14 cellular contexts compared by ENCODE assay signal in the genomic region with DNA sequence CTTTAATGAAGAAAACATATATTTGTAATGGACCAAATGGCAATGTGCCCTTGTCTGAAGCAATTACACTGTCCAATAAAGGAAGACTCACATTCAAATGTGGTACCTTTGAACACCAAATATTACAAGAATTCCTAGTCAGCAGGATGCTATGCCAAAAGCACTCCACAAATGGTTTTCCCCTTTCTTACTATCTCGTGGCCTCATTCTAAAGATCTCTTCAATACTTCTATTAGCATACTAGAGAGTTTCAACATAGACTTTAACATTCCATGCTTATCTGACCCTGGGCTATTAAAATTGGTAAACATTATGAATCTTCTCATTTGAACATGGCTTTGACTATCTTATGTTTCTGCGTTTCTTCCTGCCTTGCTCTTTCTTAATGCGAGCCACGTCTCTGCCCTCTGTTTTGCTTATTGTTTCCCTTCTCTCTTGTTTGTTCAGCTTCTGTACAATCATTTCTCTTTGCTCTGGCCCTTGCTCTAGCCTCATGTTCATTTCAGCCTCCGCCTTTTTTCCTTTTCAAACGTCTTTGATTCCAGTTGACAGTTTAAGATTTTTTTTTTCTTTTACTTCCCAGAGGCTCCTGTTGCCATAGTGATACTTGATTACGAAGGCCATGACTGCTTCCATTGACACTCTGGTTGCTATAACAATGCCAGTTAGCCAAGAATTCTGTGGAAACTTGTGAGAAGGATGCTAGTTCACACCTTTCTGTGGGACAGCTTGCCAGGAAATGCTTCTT. TPM values are rescaled to one million over a fixed set of nuclear protein-coding genes. Genes with fewer than 3 reads are reported as not detected.
DNase-seq lines count a peak whose midpoint lies in the region; ATAC-seq and TF ChIP-seq lines count a peak whose summit lies in the region.
"Had no signal": no experiment of that assay in that cellular context is flagged by ENCODE, and none has a peak within 500 bp of the region (broad histone marks: within the 10 kb centered on the region; RNA-seq: fewer than 3 reads in every experiment).

No MANE protein-coding gene starts in this region.

- peaks cover 2% of the 10 kb centered on the region for H3K27me3 Mint-ChIP-seq in GM23338 (ENCODE audit: insufficient read depth, low read depth, poor library complexity)

- no peak overlapping the region for H2AK5ac ChIP-seq in trophoblast cell (ENCODE audit: low read length)

- H3K79me1 ChIP-seq in trophoblast cell (ENCODE audit: low read length): no peaks in the 10 kb centered on the region

- H3K36me3 ChIP-seq in GM23338 (ENCODE audit: insufficient read depth) (no peaks in the 10 kb centered on the region), trophoblast cell (ENCODE audit: control insufficient read depth in 1 of 2, insufficient read depth in 2 of 2, low read length in 2 of 2) (no peaks in the 10 kb centered on the region)
- H3K36me3 ChIP-seq: suprapubic skin had no signal

- H4K8ac ChIP-seq in trophoblast cell (ENCODE audit: low read depth, low read length): no peak overlapping the region

- no peak overlapping the region for H3K27ac ChIP-seq in GM23338 (ENCODE audit: low read depth)
- H3K27ac ChIP-seq in foreskin keratinocyte: no peak overlapping the region
- no peak overlapping the region for H3K27ac ChIP-seq in trophoblast cell (ENCODE audit: low read depth, low read length)
- H3K27ac ChIP-seq: coronary artery, suprapubic skin had no signal

- H3K23ac ChIP-seq in trophoblast cell (ENCODE audit: low read length): no peak overlapping the region

- no peak overlapping the region for H3K14ac ChIP-seq in trophoblast cell (ENCODE audit: low read length)

- TF ChIP-seq CTCF in GM23338 (conservative IDR thresholded peaks at IDR 0.05; ENCODE audit: low read depth in 2 of 2): no peak
- no peak for TF ChIP-seq CTCF in foreskin keratinocyte (conservative IDR thresholded peaks at IDR 0.05)

- H2AFZ ChIP-seq in GM23338 (no peak overlapping the region), trophoblast cell (ENCODE audit: insufficient read depth, low read length, poor library complexity) (no peak overlapping the region)

- no peak overlapping the region for H2BK5ac ChIP-seq in trophoblast cell (ENCODE audit: low read depth, low read length, poor library complexity)

- H3K9ac ChIP-seq in trophoblast cell (ENCODE audit: low read length): no peak overlapping the region

- H3K79me2 ChIP-seq in GM23338 (replicated peaks; ENCODE audit: insufficient read depth): no peaks in the 10 kb centered on the region
- no peaks in the 10 kb centered on the region for H3K79me2 ChIP-seq in trophoblast cell (ENCODE audit: control insufficient read depth, insufficient read depth, low read length, poor library complexity)

- DNase-seq in GM23338 (ENCODE audit: low spot score) (peak; percentile 47), amniotic epithelial cell (ENCODE audit: low read depth) (peak; percentile 95), foreskin keratinocyte (peak; percentile 47 to 62), trophoblast cell (peak; percentile 23 to 79), NCI-H1092 treated with DMSO at 0.1 percent for 48 hours (lab: John Stamatoyannopoulos, UW) (no peak), NCI-H2196 treated with DMSO at 0.1 percent for 48 hours (lab: John Stamatoyannopoulos, UW; ENCODE audit: unreplicated experiment) (no peak), NCI-H1930 (lab: John Stamatoyannopoulos, UW) (no peak)
- DNase-seq in central memory CD4-positive, alpha-beta T cell: no peak
- DNase-seq: activated T-cell treated with anti-CD3 and anti-CD28 coated beads, Interleukin-2, amount 50 U/mL, for 48 hours; DMS79 treated with DMSO at 0.1 percent for 48 hours; KG1; NCI-H510A treated with DMSO at 0.1 percent for 48 hours had no signal

- H3F3A ChIP-seq in GM23338 (replicated peaks; ENCODE audit: low read depth): no peaks in the 10 kb centered on the region

- H3K18ac ChIP-seq in trophoblast cell (ENCODE audit: low read length): no peak overlapping the region

- no peaks in the 10 kb centered on the region for H3K9me2 ChIP-seq in GM23338 (ENCODE audit: insufficient read depth)

- whole genome bisulfite sequencing in trophoblast cell (ENCODE audit: extremely low coverage, insufficient coverage, insufficient read length): no CpG with 5 or more reads among the region's 7 CpGs

- peaks cover 5% of the 10 kb centered on the region; the same call in 2 of the 3 replicates for H3K4me1 Mint-ChIP-seq in GM23338

- H3K27me3 ChIP-seq in GM23338 (ENCODE audit: insufficient read depth): no peaks in the 10 kb centered on the region
- H3K27me3 ChIP-seq in foreskin keratinocyte: no peaks in the 10 kb centered on the region
- no peaks in the 10 kb centered on the region for H3K27me3 ChIP-seq in trophoblast cell (ENCODE audit: insufficient read depth, low read length)
- H3K27me3 ChIP-seq: suprapubic skin had no signal

- H3K9me3 Mint-ChIP-seq in GM23338: no peaks in the 10 kb centered on the region

- H3K4me1 ChIP-seq in GM23338 (ENCODE audit: insufficient read depth): no peaks in the 10 kb centered on the region
- peaks cover 25% of the 10 kb centered on the region for H3K4me1 ChIP-seq in foreskin keratinocyte
- H3K4me1 ChIP-seq in trophoblast cell (ENCODE audit: control insufficient read depth in 1 of 2, insufficient read depth in 2 of 2, low read length in 2 of 2): no peaks in the 10 kb centered on the region

- H2BK120ac ChIP-seq in trophoblast cell (ENCODE audit: insufficient read depth, low read length, poor library complexity): no peak overlapping the region

- no peak overlapping the region for H2BK12ac ChIP-seq in trophoblast cell (ENCODE audit: low read length)

- no peaks in the 10 kb centered on the region for H4K20me1 ChIP-seq in GM23338 (replicated peaks; ENCODE audit: insufficient read depth)

- H3K9me3 ChIP-seq in trophoblast cell (ENCODE audit: insufficient read depth, low read depth, low read length): no peaks in the 10 kb centered on the region
- H3K9me3 ChIP-seq: suprapubic skin had no signal

- ATAC-seq in GM23338 (no peak), foreskin keratinocyte (peak; percentile 64)

- H3K27ac Mint-ChIP-seq in GM23338: no peak overlapping the region

- no peak overlapping the region for H4K12ac ChIP-seq in trophoblast cell (ENCODE audit: low read depth, low read length)

- H4K91ac ChIP-seq in trophoblast cell (ENCODE audit: low read depth, low read length): no peak overlapping the region

- H3K4me2 ChIP-seq in GM23338: no peak overlapping the region
- H3K4me2 ChIP-seq in trophoblast cell (ENCODE audit: low read length): peak overlapping the region; percentile 34

- no peaks in the 10 kb centered on the region for H3K36me3 Mint-ChIP-seq in GM23338 (ENCODE audit: low read depth)

- no peak overlapping the region for H3K4ac ChIP-seq in trophoblast cell (ENCODE audit: low read depth, low read length)

- H3K4me3 ChIP-seq in GM23338: no peak overlapping the region
- no peak overlapping the region for H3K4me3 ChIP-seq in trophoblast cell (ENCODE audit: low read depth, low read length)
- H3K4me3 ChIP-seq: coronary artery, suprapubic skin had no signal

- H3K4me3 Mint-ChIP-seq in GM23338: no peak overlapping the region

TF ChIP-seq in GM23338, 12 proteins besides CTCF, POLR2A, EP300 and RAD21 (continues in another document):
- TF ChIP-seq STAT1 (IDR thresholded peaks at IDR 0.05; ENCODE audit: unreplicated experiment): no peak
- no peak for TF ChIP-seq ZNF114 (CRISPR knock-in tag; IDR thresholded peaks at IDR 0.05)
- no peak for TF ChIP-seq CREB1 (CRISPR knock-in tag; IDR thresholded peaks at IDR 0.05; ENCODE audit: low read depth)
- no peak for TF ChIP-seq JUNB (IDR thresholded peaks at IDR 0.05; ENCODE audit: unreplicated experiment)
- TF ChIP-seq, protein P1, sequence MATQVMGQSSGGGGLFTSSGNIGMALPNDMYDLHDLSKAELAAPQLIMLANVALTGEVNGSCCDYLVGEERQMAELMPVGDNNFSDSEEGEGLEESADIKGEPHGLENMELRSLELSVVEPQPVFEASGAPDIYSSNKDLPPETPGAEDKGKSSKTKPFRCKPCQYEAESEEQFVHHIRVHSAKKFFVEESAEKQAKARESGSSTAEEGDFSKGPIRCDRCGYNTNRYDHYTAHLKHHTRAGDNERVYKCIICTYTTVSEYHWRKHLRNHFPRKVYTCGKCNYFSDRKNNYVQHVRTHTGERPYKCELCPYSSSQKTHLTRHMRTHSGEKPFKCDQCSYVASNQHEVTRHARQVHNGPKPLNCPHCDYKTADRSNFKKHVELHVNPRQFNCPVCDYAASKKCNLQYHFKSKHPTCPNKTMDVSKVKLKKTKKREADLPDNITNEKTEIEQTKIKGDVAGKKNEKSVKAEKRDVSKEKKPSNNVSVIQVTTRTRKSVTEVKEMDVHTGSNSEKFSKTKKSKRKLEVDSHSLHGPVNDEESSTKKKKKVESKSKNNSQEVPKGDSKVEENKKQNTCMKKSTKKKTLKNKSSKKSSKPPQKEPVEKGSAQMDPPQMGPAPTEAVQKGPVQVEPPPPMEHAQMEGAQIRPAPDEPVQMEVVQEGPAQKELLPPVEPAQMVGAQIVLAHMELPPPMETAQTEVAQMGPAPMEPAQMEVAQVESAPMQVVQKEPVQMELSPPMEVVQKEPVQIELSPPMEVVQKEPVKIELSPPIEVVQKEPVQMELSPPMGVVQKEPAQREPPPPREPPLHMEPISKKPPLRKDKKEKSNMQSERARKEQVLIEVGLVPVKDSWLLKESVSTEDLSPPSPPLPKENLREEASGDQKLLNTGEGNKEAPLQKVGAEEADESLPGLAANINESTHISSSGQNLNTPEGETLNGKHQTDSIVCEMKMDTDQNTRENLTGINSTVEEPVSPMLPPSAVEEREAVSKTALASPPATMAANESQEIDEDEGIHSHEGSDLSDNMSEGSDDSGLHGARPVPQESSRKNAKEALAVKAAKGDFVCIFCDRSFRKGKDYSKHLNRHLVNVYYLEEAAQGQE (IDR thresholded peaks at IDR 0.05; ENCODE audit: unreplicated experiment): no peak
- TF ChIP-seq NANOG (IDR thresholded peaks at IDR 0.05; ENCODE audit: borderline replicate concordance): no peak
- no peak for TF ChIP-seq POLR2AphosphoS5 (IDR thresholded peaks at IDR 0.05; ENCODE audit: low read depth)

RNA-seq across cellular contexts. Expression of gene SLC9A9, which starts 49.5 kb away (rescaled TPM):
- total RNA-seq in GM23338 (2014; rRNA removed; shearing (Covaris generic)): 0.93 and 1.6 TPM in 2 replicates
- polyA plus RNA-seq in GM23338 (2016; fragmentation: Nextera tagmentation; extraction: Ambion mirVana): 0.66 and 1.3 TPM in 2 replicates
- total RNA-seq in foreskin keratinocyte: 1.9 and 2.0 TPM in 2 replicates
- 1.3 and 1.4 TPM in 2 replicates for polyA plus RNA-seq in foreskin keratinocyte
- polyA plus RNA-seq in trophoblast cell (2013): 0.38 and 0.44 TPM in 2 replicates

Comparison
In these comparisons a context has a peak if more than half of its experiments do, and no peak if none do; other contexts are left out.
1. DNase-seq: peak in GM23338 (single experiment), amniotic epithelial cell (single experiment), foreskin keratinocyte (2 of 2) and trophoblast cell (2 of 2); none in NCI-H1092 treated with DMSO at 0.1 percent for 48 hours (single experiment), central memory CD4-positive, alpha-beta T cell (single experiment), NCI-H2196 treated with DMSO at 0.1 percent for 48 hours (single experiment) and NCI-H1930 (0 of 2).